Comparison of ENCODE assay signal across 1 cellular context in genomic region chr15:68431792-68432401, GRCh38.
TF ChIP-seq lines count a peak whose summit lies in the region.

A gene with protein sequence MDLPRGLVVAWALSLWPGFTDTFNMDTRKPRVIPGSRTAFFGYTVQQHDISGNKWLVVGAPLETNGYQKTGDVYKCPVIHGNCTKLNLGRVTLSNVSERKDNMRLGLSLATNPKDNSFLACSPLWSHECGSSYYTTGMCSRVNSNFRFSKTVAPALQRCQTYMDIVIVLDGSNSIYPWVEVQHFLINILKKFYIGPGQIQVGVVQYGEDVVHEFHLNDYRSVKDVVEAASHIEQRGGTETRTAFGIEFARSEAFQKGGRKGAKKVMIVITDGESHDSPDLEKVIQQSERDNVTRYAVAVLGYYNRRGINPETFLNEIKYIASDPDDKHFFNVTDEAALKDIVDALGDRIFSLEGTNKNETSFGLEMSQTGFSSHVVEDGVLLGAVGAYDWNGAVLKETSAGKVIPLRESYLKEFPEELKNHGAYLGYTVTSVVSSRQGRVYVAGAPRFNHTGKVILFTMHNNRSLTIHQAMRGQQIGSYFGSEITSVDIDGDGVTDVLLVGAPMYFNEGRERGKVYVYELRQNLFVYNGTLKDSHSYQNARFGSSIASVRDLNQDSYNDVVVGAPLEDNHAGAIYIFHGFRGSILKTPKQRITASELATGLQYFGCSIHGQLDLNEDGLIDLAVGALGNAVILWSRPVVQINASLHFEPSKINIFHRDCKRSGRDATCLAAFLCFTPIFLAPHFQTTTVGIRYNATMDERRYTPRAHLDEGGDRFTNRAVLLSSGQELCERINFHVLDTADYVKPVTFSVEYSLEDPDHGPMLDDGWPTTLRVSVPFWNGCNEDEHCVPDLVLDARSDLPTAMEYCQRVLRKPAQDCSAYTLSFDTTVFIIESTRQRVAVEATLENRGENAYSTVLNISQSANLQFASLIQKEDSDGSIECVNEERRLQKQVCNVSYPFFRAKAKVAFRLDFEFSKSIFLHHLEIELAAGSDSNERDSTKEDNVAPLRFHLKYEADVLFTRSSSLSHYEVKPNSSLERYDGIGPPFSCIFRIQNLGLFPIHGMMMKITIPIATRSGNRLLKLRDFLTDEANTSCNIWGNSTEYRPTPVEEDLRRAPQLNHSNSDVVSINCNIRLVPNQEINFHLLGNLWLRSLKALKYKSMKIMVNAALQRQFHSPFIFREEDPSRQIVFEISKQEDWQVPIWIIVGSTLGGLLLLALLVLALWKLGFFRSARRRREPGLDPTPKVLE (minus strand): TSS chr15:68432163. CDS start chr15:68432066, 97 bp downstream.

TF ChIP-seq in H1, 55 proteins besides CTCF, POLR2A, EP300 and RAD21 (continued from another document):
- TF ChIP-seq ATF2 (IDR thresholded peaks at IDR 0.05; ENCODE audit: low read length) (no peak), SIRT6 (IDR thresholded peaks at IDR 0.05; ENCODE audit: low read length) (no peak), SP2 (IDR thresholded peaks at IDR 0.05; ENCODE audit: low read length) (no peak), MAX (IDR thresholded peaks at IDR 0.05) (peak; percentile 96), ZNF274 (IDR thresholded peaks at IDR 0.05; ENCODE audit: borderline replicate concordance, extremely low read depth, low read length) (no peak), SRF (IDR thresholded peaks at IDR 0.05; ENCODE audit: low read depth, low read length) (no peak), GTF2F1 (IDR thresholded peaks at IDR 0.05; ENCODE audit: borderline replicate concordance, low read depth, low read length) (no peak), TCF12 (IDR thresholded peaks at IDR 0.05; ENCODE audit: low read depth, low read length) (0 out of 2 replicates have a peak, but pooled peaks have one; percentile 36)
